Comparison of ENCODE assay signal across 9 cellular contexts in the genomic region with DNA sequence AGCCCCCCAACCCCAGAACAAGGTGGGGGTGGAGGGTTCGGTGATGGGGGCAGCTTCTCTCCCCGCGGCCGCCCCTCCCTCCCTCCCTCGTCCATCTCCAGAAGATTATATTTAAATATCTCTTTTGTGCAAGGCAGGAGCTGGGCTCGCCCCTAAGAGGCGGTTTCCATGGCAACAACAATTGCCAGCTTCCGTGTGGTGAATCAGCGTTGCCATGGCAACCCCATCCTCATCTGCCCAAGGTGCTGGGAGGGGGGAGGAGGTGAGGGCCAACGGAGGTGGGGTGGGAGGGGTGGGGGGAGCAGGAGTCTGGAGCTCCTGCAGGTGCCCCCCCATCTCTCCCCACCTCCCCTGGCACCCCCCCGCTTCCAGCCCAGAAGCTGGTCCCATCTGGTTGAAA. TPM values are rescaled to one million over a fixed set of nuclear protein-coding genes. Genes with fewer than 3 reads are reported as not detected.
DNase-seq lines count a peak whose midpoint lies in the region; ATAC-seq and TF ChIP-seq lines count a peak whose summit lies in the region.
"Had no signal": no experiment of that assay in that cellular context is flagged by ENCODE, and none has a peak within 500 bp of the region (broad histone marks: within the 10 kb centered on the region; RNA-seq: fewer than 3 reads in every experiment).

No MANE protein-coding gene starts in this region.

- in situ Hi-C loops in GM13977 (cut with MboI; ENCODE audit: low pct_unique_long_range_greater_than_20kb, low sequenced_read_pairs, unreplicated experiment), result no loop called here

- peaks cover 0 to 4% (median 0%) of the 10 kb centered on the region in 11 donors for H3K9me3 Mint-ChIP-seq in naive thymus-derived CD4-positive, alpha-beta T cell
- no peaks in the 10 kb centered on the region for H3K9me3 Mint-ChIP-seq in natural killer cell treated with Interleukin-12 subunit alpha and Interleukin-12 subunit beta and Interleukin-15 and Interleukin-18, amount 100 ng/mL, for 72 hours
- H3K9me3 Mint-ChIP-seq in activated T-helper 2 cell treated with anti-CD3 and anti-CD28 coated beads, Interferon-gamma antibody, Interleukin-2, Interleukin-4, amounts not matched to agents 10 μg/mL and 5 μg/mL and 100 μg/mL, durations not matched to agents 14 hours and 24 hours and 36 hours, result peaks cover 6% of the 10 kb centered on the region

- POLR2A ChIA-PET in naive thymus-derived CD4-positive, alpha-beta T cell (lab: Charles Lee), result no interaction called here

- intact Hi-C loops in naive thymus-derived CD4-positive, alpha-beta T cell (cut with micrococcal nuclease), result loop anchor here in 1 of 2 donors (10.0 kb wide), 1 partner anchor 326 kb away; a partner anchor contains a TSS
- intact Hi-C loops in activated T-helper 2 cell treated with anti-CD3 and anti-CD28 coated beads, Interferon-gamma antibody, Interleukin-2, Interleukin-4, amounts not matched to agents 10 μg/mL and 5 μg/mL and 100 μg/mL, durations not matched to agents 14 hours and 24 hours and 36 hours (cut with micrococcal nuclease), result no loop called here

- CTCF ChIA-PET in naive thymus-derived CD4-positive, alpha-beta T cell (lab: Charles Lee), result no interaction called here

- H3K36me3 Mint-ChIP-seq in naive thymus-derived CD4-positive, alpha-beta T cell, result no peaks in the 10 kb centered on the region
- no peaks in the 10 kb centered on the region for H3K36me3 Mint-ChIP-seq in natural killer cell treated with Interleukin-12 subunit alpha and Interleukin-12 subunit beta and Interleukin-15 and Interleukin-18, amount 100 ng/mL, for 72 hours
- H3K36me3 Mint-ChIP-seq in activated T-helper 2 cell treated with anti-CD3 and anti-CD28 coated beads, Interferon-gamma antibody, Interleukin-2, Interleukin-4, amounts not matched to agents 10 μg/mL and 5 μg/mL and 100 μg/mL, durations not matched to agents 14 hours and 24 hours and 36 hours (ENCODE audit: low read depth), result no peaks in the 10 kb centered on the region

- H3K36me3 ChIP-seq in naive thymus-derived CD4-positive, alpha-beta T cell (ENCODE audit: control insufficient read depth in 2 of 3, insufficient read depth in 3 of 3, low read length in 3 of 3), result no peaks in the 10 kb centered on the region

- H3K27me3 ChIP-seq in naive thymus-derived CD4-positive, alpha-beta T cell (ENCODE audit: control insufficient read depth in 2 of 2, insufficient read depth in 2 of 2, low read length in 2 of 2), result peaks cover 0 to 6% of the 10 kb centered on the region in 2 donors

- H3K27me3 Mint-ChIP-seq in naive thymus-derived CD4-positive, alpha-beta T cell, result peaks cover 32 to 43% (median 35%) of the 10 kb centered on the region in 5 donors
- H3K27me3 Mint-ChIP-seq in natural killer cell treated with Interleukin-12 subunit alpha and Interleukin-12 subunit beta and Interleukin-15 and Interleukin-18, amount 100 ng/mL, for 72 hours, result peaks cover 10 to 29% of the 10 kb centered on the region in 2 donors
- H3K27me3 Mint-ChIP-seq in activated T-helper 2 cell treated with anti-CD3 and anti-CD28 coated beads, Interferon-gamma antibody, Interleukin-2, Interleukin-4, amounts not matched to agents 10 μg/mL and 5 μg/mL and 100 μg/mL, durations not matched to agents 14 hours and 24 hours and 36 hours (ENCODE audit: low read depth), result peaks cover 28% of the 10 kb centered on the region

- peaks cover 8 to 12% of the 10 kb centered on the region in 2 donors for H3K4me1 ChIP-seq in naive thymus-derived CD4-positive, alpha-beta T cell (ENCODE audit: control insufficient read depth in 2 of 2, insufficient read depth in 2 of 2, low read length in 2 of 2)

- H3K4me3 ChIP-seq in naive thymus-derived CD4-positive, alpha-beta T cell (ENCODE audit: low read length), result no peak overlapping the region

- H3K9me3 ChIP-seq in naive thymus-derived CD4-positive, alpha-beta T cell (ENCODE audit: control insufficient read depth in 2 of 3, low read length in 3 of 3), result peaks cover 0 to 6% (median 0%) of the 10 kb centered on the region in 3 experiments

- TF ChIP-seq CTCF in GM13977 (IDR thresholded peaks at IDR 0.05; ENCODE audit: extremely low read depth, insufficient read depth, missing control alignments), result no peak

- H3K27ac ChIP-seq in naive thymus-derived CD4-positive, alpha-beta T cell (ENCODE audit: low read depth, low read length), result no peak overlapping the region

- no peak overlapping the region for H3K27ac Mint-ChIP-seq in naive thymus-derived CD4-positive, alpha-beta T cell
- no peak overlapping the region for H3K27ac Mint-ChIP-seq in natural killer cell treated with Interleukin-12 subunit alpha and Interleukin-12 subunit beta and Interleukin-15 and Interleukin-18, amount 100 ng/mL, for 72 hours
- no peak overlapping the region for H3K27ac Mint-ChIP-seq in activated T-helper 2 cell treated with anti-CD3 and anti-CD28 coated beads, Interferon-gamma antibody, Interleukin-2, Interleukin-4, amounts not matched to agents 10 μg/mL and 5 μg/mL and 100 μg/mL, durations not matched to agents 14 hours and 24 hours and 36 hours
- H3K27ac Mint-ChIP-seq: dendritic cell treated with granulocyte-macrophage colony-stimulating factor and Interleukin-4, amounts not matched to agents 40 ng/mL and 50 ng/mL, for 4 days had no signal

- ATAC-seq in naive thymus-derived CD4-positive, alpha-beta T cell, result no peak
- ATAC-seq in natural killer cell treated with Interleukin-12 subunit alpha and Interleukin-12 subunit beta and Interleukin-15 and Interleukin-18, amount 100 ng/mL, for 72 hours, result no peak
- ATAC-seq in HG03469 (IDR thresholded peaks at IDR 0.05; ENCODE audit: unreplicated experiment), result no peak
- no peak for ATAC-seq in GM21526 (IDR thresholded peaks at IDR 0.05; ENCODE audit: low FRiP score, unreplicated experiment)

- H3K4me1 Mint-ChIP-seq in naive thymus-derived CD4-positive, alpha-beta T cell, result peaks cover 8 to 14% (median 10%) of the 10 kb centered on the region in 7 donors
- peaks cover 7 to 11% of the 10 kb centered on the region in 2 donors for H3K4me1 Mint-ChIP-seq in natural killer cell treated with Interleukin-12 subunit alpha and Interleukin-12 subunit beta and Interleukin-15 and Interleukin-18, amount 100 ng/mL, for 72 hours (ENCODE audit: low read depth in 2 of 2)
- H3K4me1 Mint-ChIP-seq in activated T-helper 2 cell treated with anti-CD3 and anti-CD28 coated beads, Interferon-gamma antibody, Interleukin-2, Interleukin-4, amounts not matched to agents 10 μg/mL and 5 μg/mL and 100 μg/mL, durations not matched to agents 14 hours and 24 hours and 36 hours (ENCODE audit: low read depth), result peaks cover 7% of the 10 kb centered on the region

- no peak overlapping the region for H3K4me3 Mint-ChIP-seq in naive thymus-derived CD4-positive, alpha-beta T cell
- no peak overlapping the region for H3K4me3 Mint-ChIP-seq in natural killer cell treated with Interleukin-12 subunit alpha and Interleukin-12 subunit beta and Interleukin-15 and Interleukin-18, amount 100 ng/mL, for 72 hours
- H3K4me3 Mint-ChIP-seq in activated T-helper 2 cell treated with anti-CD3 and anti-CD28 coated beads, Interferon-gamma antibody, Interleukin-2, Interleukin-4, amounts not matched to agents 10 μg/mL and 5 μg/mL and 100 μg/mL, durations not matched to agents 14 hours and 24 hours and 36 hours (ENCODE audit: low read depth), result no peak overlapping the region
- H3K4me3 Mint-ChIP-seq: dendritic cell treated with granulocyte-macrophage colony-stimulating factor and Interleukin-4, amounts not matched to agents 40 ng/mL and 50 ng/mL, for 4 days had no signal

- DNase-seq in GM13977 (ENCODE audit: low spot score), result peak; percentile 62
- peak; percentile 97 for DNase-seq in NCI-H2171 (lab: John Stamatoyannopoulos, UW)
- peak; percentile 11 for DNase-seq in activated effector memory CD4-positive, alpha-beta T cell treated with Interleukin-2 at 50 U/mL for 16 hours
- peak in 5 of 9 donors; percentile 29 to 63 (median 33) for DNase-seq in naive thymus-derived CD4-positive, alpha-beta T cell
- no peak for DNase-seq in natural killer cell treated with Interleukin-12 subunit alpha and Interleukin-12 subunit beta and Interleukin-15 and Interleukin-18, amount 100 ng/mL, for 72 hours (ENCODE audit: low spot score)
- no peak for DNase-seq in activated T-helper 2 cell treated with anti-CD3 and anti-CD28 coated beads, Interferon-gamma antibody, Interleukin-2, Interleukin-4, amounts not matched to agents 10 μg/mL and 5 μg/mL and 100 μg/mL, durations not matched to agents 14 hours and 24 hours and 36 hours (ENCODE audit: low spot score)

RNA-seq across cellular contexts. Expression of a gene that starts 46.4 kb away (rescaled TPM):
- total RNA-seq in naive thymus-derived CD4-positive, alpha-beta T cell, result under 1 TPM; 0.16 to 0.27 (median 0.17) TPM
- not detected for polyA plus RNA-seq in naive thymus-derived CD4-positive, alpha-beta T cell
- under 1 TPM in 1 of 2 donors, not detected in 1; 0.59 TPM for total RNA-seq in natural killer cell treated with Interleukin-12 subunit alpha and Interleukin-12 subunit beta and Interleukin-15 and Interleukin-18, amount 100 ng/mL, for 72 hours
- total RNA-seq in activated T-helper 2 cell treated with anti-CD3 and anti-CD28 coated beads, Interferon-gamma antibody, Interleukin-2, Interleukin-4, amounts not matched to agents 10 μg/mL and 5 μg/mL and 100 μg/mL, durations not matched to agents 14 hours and 24 hours and 36 hours, result 0.16 and 0.18 TPM in 2 replicates

Comparison
In these comparisons a context has a peak if more than half of its experiments do, and no peak if none do; other contexts are left out.
1. DNase-seq: peak in GM13977 (single experiment), NCI-H2171 (single experiment), activated effector memory CD4-positive, alpha-beta T cell treated with Interleukin-2 at 50 U/mL for 16 hours (single experiment) and naive thymus-derived CD4-positive, alpha-beta T cell (5 of 9); none in natural killer cell treated with Interleukin-12 subunit alpha and Interleukin-12 subunit beta and Interleukin-15 and Interleukin-18, amount 100 ng/mL, for 72 hours (single experiment) and activated T-helper 2 cell treated with anti-CD3 and anti-CD28 coated beads, Interferon-gamma antibody, Interleukin-2, Interleukin-4, amounts not matched to agents 10 μg/mL and 5 μg/mL and 100 μg/mL, durations not matched to agents 14 hours and 24 hours and 36 hours (single experiment).